16 cellular contexts compared by ENCODE assay signal in genomic region chr1:12176298-12177118, GRCh38. TPM values are rescaled to one million over a fixed set of nuclear protein-coding genes. Genes with fewer than 3 reads are reported as not detected.
A peak's percentile ranks its signal among the peaks of the same experiment; 100 is the strongest.
DNase-seq lines count a peak whose midpoint lies in the region; ATAC-seq and TF ChIP-seq lines count a peak whose summit lies in the region.
"Had no signal": no experiment of that assay in that cellular context is flagged by ENCODE, and none has a peak within 500 bp of the region (broad histone marks: within the 10 kb centered on the region; RNA-seq: fewer than 3 reads in every experiment).

No MANE protein-coding gene starts in this region.

- TF ChIP-seq EP300 in esophagus muscularis mucosa (IDR thresholded peaks at IDR 0.05): no peak

- H3K27ac ChIP-seq in Peyer's patch (peak overlapping the region in 3 of 4 donors; percentile 45 to 71 (median 60)), esophagus muscularis mucosa (replicated peaks in 1 of 4) (peak overlapping the region; percentile 28 to 72 (median 52)), trophoblast cell (ENCODE audit: low read depth, low read length) (no peak overlapping the region)

- ATAC-seq in SK-N-SH treated with all-trans-retinoic acid at 6 μM for 48 hours: no peak
- ATAC-seq: Panc1 had no signal

- H3K14ac ChIP-seq in trophoblast cell (ENCODE audit: low read length): no peak overlapping the region

- H3K27ac Mint-ChIP-seq in CD14-positive monocyte: peak overlapping the region; percentile 99 to 100 (median 99)

- H2BK120ac ChIP-seq in trophoblast cell (ENCODE audit: insufficient read depth, low read length, poor library complexity): no peak overlapping the region

- H3K23ac ChIP-seq in trophoblast cell (ENCODE audit: low read length): no peak overlapping the region

- H3K36me3 ChIP-seq in Peyer's patch (no peaks in the 10 kb centered on the region), esophagus muscularis mucosa (no peaks in the 10 kb centered on the region), trophoblast cell (ENCODE audit: control insufficient read depth in 1 of 2, insufficient read depth in 2 of 2, low read length in 2 of 2) (peaks cover 2 to 6% of the 10 kb centered on the region in 2 experiments)

- DNase-seq in CD14-positive monocyte (ENCODE audit: low spot score) (no peak), Peyer's patch (no peak), esophagus muscularis mucosa (ENCODE audit: extremely low spot score) (no peak), trophoblast cell (no peak), HT-29 (ENCODE audit: low spot score) (no peak), HPDE6-E6E7 (ENCODE audit: extremely low spot score) (no peak), foreskin fibroblast (no peak)
- DNase-seq: anterior cingulate cortex, C1 segment of cervical spinal cord, cortex of kidney, NCI-H1694, NCI-H526 treated with DMSO at 0.1 percent for 48 hours, T-helper 9 cell had no signal

- no peak overlapping the region for H3K4me3 ChIP-seq in Peyer's patch
- no peak overlapping the region for H3K4me3 ChIP-seq in esophagus muscularis mucosa
- no peak overlapping the region for H3K4me3 ChIP-seq in trophoblast cell (ENCODE audit: low read depth, low read length)
- no peak overlapping the region for H3K4me3 ChIP-seq in foreskin fibroblast (ENCODE audit: low read depth in 1 of 2, low read length in 2 of 2)

- H3K9me3 ChIP-seq in Peyer's patch (no peaks in the 10 kb centered on the region), esophagus muscularis mucosa (no peaks in the 10 kb centered on the region), trophoblast cell (ENCODE audit: insufficient read depth, low read depth, low read length) (no peaks in the 10 kb centered on the region)

- no peak overlapping the region for H2BK5ac ChIP-seq in trophoblast cell (ENCODE audit: low read depth, low read length, poor library complexity)

- no peak overlapping the region for H2AFZ ChIP-seq in trophoblast cell (ENCODE audit: insufficient read depth, low read length, poor library complexity)

- H3K79me2 ChIP-seq in trophoblast cell (ENCODE audit: control insufficient read depth, insufficient read depth, low read length, poor library complexity): no peaks in the 10 kb centered on the region

- no peak overlapping the region for H2BK12ac ChIP-seq in trophoblast cell (ENCODE audit: low read length)

- H3K18ac ChIP-seq in trophoblast cell (ENCODE audit: low read length): no peak overlapping the region

- no peak overlapping the region for H2AK5ac ChIP-seq in trophoblast cell (ENCODE audit: low read length)

- no peaks in the 10 kb centered on the region for H3K27me3 ChIP-seq in Peyer's patch
- H3K27me3 ChIP-seq in esophagus muscularis mucosa: peaks cover 0 to 24% (median 0%) of the 10 kb centered on the region in 4 donors
- no peaks in the 10 kb centered on the region for H3K27me3 ChIP-seq in trophoblast cell (ENCODE audit: insufficient read depth, low read length)

- H3K4me1 ChIP-seq in Peyer's patch (peaks cover 7 to 78% (median 60%) of the 10 kb centered on the region in 4 donors), esophagus muscularis mucosa (peaks cover 75 to 98% (median 85%) of the 10 kb centered on the region in 4 donors), trophoblast cell (ENCODE audit: control insufficient read depth in 1 of 2, insufficient read depth in 2 of 2, low read length in 2 of 2) (peaks cover 15 to 23% of the 10 kb centered on the region in 2 experiments)

- no peak overlapping the region for H4K8ac ChIP-seq in trophoblast cell (ENCODE audit: low read depth, low read length)

- no peak overlapping the region for H3K4ac ChIP-seq in trophoblast cell (ENCODE audit: low read depth, low read length)

- H3K4me1 Mint-ChIP-seq in CD14-positive monocyte: peaks cover 100% of the 10 kb centered on the region

- intact Hi-C loops in CD14-positive monocyte (cut with micrococcal nuclease) (loop anchor here in 1 of 2 donors (5.0 kb wide), 1 partner anchor 34 kb away; no protein-coding TSS in a partner anchor), esophagus muscularis mucosa (cut with DNase I) (no loop called here)

- H3K4me2 ChIP-seq in trophoblast cell (ENCODE audit: low read length): no peak overlapping the region

- TF ChIP-seq CTCF in CD14-positive monocyte (IDR thresholded peaks at IDR 0.05): no peak
- TF ChIP-seq CTCF in Peyer's patch (IDR thresholded peaks at IDR 0.05): no peak
- TF ChIP-seq CTCF in esophagus muscularis mucosa (IDR thresholded peaks at IDR 0.05): no peak
- TF ChIP-seq CTCF in foreskin fibroblast (IDR thresholded peaks at IDR 0.05; ENCODE audit: low read depth, low read length): no peak

- H3K27me3 Mint-ChIP-seq in CD14-positive monocyte (ENCODE audit: low read depth in 3 of 3): peaks cover 0 to 4% (median 0%) of the 10 kb centered on the region in 3 donors

- WGBS in esophagus muscularis mucosa: 84% methylated on average over 6 of the region's 6 CpGs
- no CpG with 5 or more reads among the region's 6 CpGs for WGBS in trophoblast cell (ENCODE audit: extremely low coverage, insufficient coverage, insufficient read length)

- H3K9me3 Mint-ChIP-seq in CD14-positive monocyte: peaks cover 0 to 2% (median 0%) of the 10 kb centered on the region in 7 donors

- no peak overlapping the region for H3K9ac ChIP-seq in trophoblast cell (ENCODE audit: low read length)

- peaks cover 7% of the 10 kb centered on the region for H3K79me1 ChIP-seq in trophoblast cell (ENCODE audit: low read length)

- TF ChIP-seq POLR2A in Peyer's patch (IDR thresholded peaks at IDR 0.05): no peak
- TF ChIP-seq POLR2A in esophagus muscularis mucosa (IDR thresholded peaks at IDR 0.05; ENCODE audit: low read depth): no peak

- H3K4me3 Mint-ChIP-seq in CD14-positive monocyte: peak overlapping the region; percentile 73 to 100

- H3K36me3 Mint-ChIP-seq in CD14-positive monocyte: peaks cover 92 to 96% of the 10 kb centered on the region in 2 donors

- peak overlapping the region; percentile 33 for H4K91ac ChIP-seq in trophoblast cell (ENCODE audit: low read depth, low read length)

- H4K12ac ChIP-seq in trophoblast cell (ENCODE audit: low read depth, low read length): no peak overlapping the region

TF ChIP-seq in SK-N-SH treated with all-trans-retinoic acid at 6 μM for 48 hours, 23 proteins besides CTCF, POLR2A, EP300 and RAD21:
- TF ChIP-seq ZFP3 (CRISPR knock-in tag; IDR thresholded peaks at IDR 0.05) (no peak), ESRRG (CRISPR knock-in tag; IDR thresholded peaks at IDR 0.05) (no peak), POU6F1 (CRISPR knock-in tag; IDR thresholded peaks at IDR 0.05; ENCODE audit: borderline replicate concordance, low read depth) (no peak)

RNA-seq across cellular contexts. Expression of gene TNFRSF1B, which starts 9.7 kb away (rescaled TPM):
- polyA plus RNA-seq in CD14-positive monocyte: 100 to 1,000 TPM; 436 to 761 TPM
- 10 to 100 TPM; 37.1 to 92.8 (median 64.0) TPM for total RNA-seq in Peyer's patch
- 10 to 100 TPM; 15.4 to 55.5 (median 32.4) TPM for total RNA-seq in esophagus muscularis mucosa
- 239 and 247 TPM in 2 replicates for polyA plus RNA-seq in trophoblast cell (2013)
- total RNA-seq in HT-29 (2014; rRNA removed; shearing (Covaris generic)): 0.08 TPM in 1 of 2 replicates, not detected in the other
- total RNA-seq: G401 had no signal

RNA-seq across cellular contexts. Expression of gene VPS13D, which starts 53.3 kb away (rescaled TPM):
- polyA plus RNA-seq in CD14-positive monocyte: 1 to 10 TPM; 3.6 to 5.1 TPM
- total RNA-seq in Peyer's patch: 100 to 1,000 TPM in 3 of 4 donors, 10 to 100 TPM in 1; 88.3 to 123 (median 113) TPM
- 10 to 100 TPM; 67.8 to 93.3 (median 85.4) TPM for total RNA-seq in esophagus muscularis mucosa
- 10.5 TPM in 2 replicates for polyA plus RNA-seq in trophoblast cell (2013)
- total RNA-seq in HT-29 (2014; rRNA removed; shearing (Covaris generic)): 9.6 and 9.9 TPM in 2 replicates

Comparison
In these comparisons a context has a peak if more than half of its experiments do, and no peak if none do; other contexts are left out.
1. RNA of gene TNFRSF1B, which starts 9.7 kb away (total RNA-seq): 37.1 to 92.8 TPM in Peyer's patch and 15.4 to 55.5 TPM in esophagus muscularis mucosa; 0.08 TPM in HT-29; every median in the first group is over 10 times any median in the second.